Comparison of ENCODE assay signal across 13 cellular contexts in genomic region chr10:69374242-69374641, GRCh38. TPM values are rescaled to one million over a fixed set of nuclear protein-coding genes. Genes with fewer than 3 reads are reported as not detected.
A peak's percentile ranks its signal among the peaks of the same experiment; 100 is the strongest.
DNase-seq lines count a peak whose midpoint lies in the region; ATAC-seq and TF ChIP-seq lines count a peak whose summit lies in the region.
"Had no signal": no experiment of that assay in that cellular context is flagged by ENCODE, and none has a peak within 500 bp of the region (broad histone marks: within the 10 kb centered on the region; RNA-seq: fewer than 3 reads in every experiment).

No MANE protein-coding gene starts in this region.

- peaks cover 6% of the 10 kb centered on the region for H3K4me1 Mint-ChIP-seq in endodermal cell

- H3K4me3 Mint-ChIP-seq in endodermal cell = no peak overlapping the region
- H3K4me3 Mint-ChIP-seq: T-helper 2 cell treated with Interferon-gamma antibody and Interleukin-4, amounts not matched to agents 5 μg/mL and 100 μg/mL, for 36 hours had no signal

- TF ChIP-seq EP300 in sigmoid colon (IDR thresholded peaks at IDR 0.05) = no peak

- TF ChIP-seq CTCF in RWPE1 (conservative IDR thresholded peaks at IDR 0.05; ENCODE audit: low read depth) = no peak
- TF ChIP-seq CTCF in endodermal cell (conservative IDR thresholded peaks at IDR 0.05) = no peak
- no peak for TF ChIP-seq CTCF in sigmoid colon (IDR thresholded peaks at IDR 0.05)
- TF ChIP-seq CTCF in left lung (IDR thresholded peaks at IDR 0.05) = no peak

- POLR2A ChIA-PET in RWPE1 (lab: Yijun Ruan, JAX; ENCODE audit: low non-redundant PET) = no interaction called here

- no peak for TF ChIP-seq POLR2A in sigmoid colon (IDR thresholded peaks at IDR 0.05)

- ATAC-seq in esophagus mucosa = no peak
- no peak for ATAC-seq in HG02798 (IDR thresholded peaks at IDR 0.05; ENCODE audit: poor library complexity, unreplicated experiment)
- ATAC-seq in left lung = no peak
- ATAC-seq: heart left ventricle had no signal

- H3K4me3 ChIP-seq in endodermal cell (ENCODE audit: low read length) = no peak overlapping the region
- H3K4me3 ChIP-seq in sigmoid colon = no peak overlapping the region
- no peak overlapping the region for H3K4me3 ChIP-seq in left lung
- H3K4me3 ChIP-seq: BLaER1 treated with 17β-estradiol and CSF1 and Interleukin-3, amounts not matched to agents 10 nM and 100 nM; heart left ventricle had no signal

- H3K9me3 Mint-ChIP-seq in endodermal cell = no peaks in the 10 kb centered on the region
- H3K9me3 Mint-ChIP-seq: T-helper 2 cell treated with Interferon-gamma antibody and Interleukin-4, amounts not matched to agents 5 μg/mL and 100 μg/mL, for 36 hours had no signal

- H3K36me3 Mint-ChIP-seq in endodermal cell (ENCODE audit: low read depth) = peaks cover 41% of the 10 kb centered on the region

- peak overlapping the region; percentile 65 for H3K27ac Mint-ChIP-seq in endodermal cell

- H3K9me3 ChIP-seq in endodermal cell (ENCODE audit: control insufficient read depth, low read length) (no peaks in the 10 kb centered on the region), sigmoid colon (no peaks in the 10 kb centered on the region), left lung (no peaks in the 10 kb centered on the region)
- H3K9me3 ChIP-seq: BLaER1 treated with 17β-estradiol and CSF1 and Interleukin-3, amounts not matched to agents 10 nM and 100 nM; heart left ventricle had no signal

- no peaks in the 10 kb centered on the region for H3K4me1 ChIP-seq in endodermal cell (ENCODE audit: control insufficient read depth, insufficient read depth, low read length)
- peaks cover 0 to 36% (median 30%) of the 10 kb centered on the region in 4 donors for H3K4me1 ChIP-seq in sigmoid colon
- peaks cover 19 to 24% of the 10 kb centered on the region in 2 donors for H3K4me1 ChIP-seq in left lung
- H3K4me1 ChIP-seq: BLaER1 treated with 17β-estradiol and CSF1 and Interleukin-3, amounts not matched to agents 10 nM and 100 nM had no signal

- no peaks in the 10 kb centered on the region for H3K27me3 Mint-ChIP-seq in endodermal cell (ENCODE audit: insufficient read depth)

- H3K27me3 ChIP-seq in endodermal cell (ENCODE audit: control insufficient read depth, insufficient read depth, low read length, poor library complexity, severe bottlenecking) (no peaks in the 10 kb centered on the region), sigmoid colon (no peaks in the 10 kb centered on the region), left lung (no peaks in the 10 kb centered on the region)
- H3K27me3 ChIP-seq: BLaER1 treated with 17β-estradiol and CSF1 and Interleukin-3, amounts not matched to agents 10 nM and 100 nM; heart left ventricle had no signal

- peak; percentile 55 for DNase-seq in DMS 273 treated with DMSO at 0.1 percent for 48 hours (lab: John Stamatoyannopoulos, UW)
- no peak for DNase-seq in RWPE1 (ENCODE audit: low spot score)
- DNase-seq in endodermal cell = no peak
- no peak for DNase-seq in sigmoid colon
- DNase-seq in NCI-H2029 (lab: John Stamatoyannopoulos, UW) = no peak
- DNase-seq in left lung = no peak
- DNase-seq: NCI-H82 had no signal

- H3K9ac ChIP-seq in endodermal cell (ENCODE audit: extremely low read depth, low read length, poor library complexity, severe bottlenecking) = no peak overlapping the region
- H3K9ac ChIP-seq: BLaER1 treated with 17β-estradiol and CSF1 and Interleukin-3, amounts not matched to agents 10 nM and 100 nM had no signal

- CTCF ChIA-PET in RWPE1 (lab: Yijun Ruan, JAX) = no interaction called here

- intact Hi-C loops in sigmoid colon (cut with DNase I) (no loop called here), left lung (cut with DNase I) (no loop called here)

- H3K27ac ChIP-seq in RWPE1 (peak overlapping the region; percentile 95), endodermal cell (ENCODE audit: low read depth, low read length) (no peak overlapping the region), sigmoid colon (peak overlapping the region; percentile 72 to 86 (median 73)), left lung (no peak overlapping the region)
- H3K27ac ChIP-seq: BLaER1 treated with 17β-estradiol and CSF1 and Interleukin-3, amounts not matched to agents 10 nM and 100 nM had no signal

- H3K36me3 ChIP-seq in endodermal cell (ENCODE audit: control insufficient read depth, insufficient read depth, low read length) (peaks cover 16% of the 10 kb centered on the region), sigmoid colon (peaks cover 12 to 52% (median 22%) of the 10 kb centered on the region in 4 donors), left lung (peaks cover 0 to 95% of the 10 kb centered on the region in 2 donors)

- 90 to 94% methylated on average over 13 of the region's 13 CpGs for WGBS in endodermal cell (ENCODE audit: insufficient coverage in 1 of 2, insufficient read length in 1 of 2), 2 experiments
- 87 to 91% methylated on average over 13 of the region's 13 CpGs for WGBS in sigmoid colon, 2 donors

RNA-seq across cellular contexts. Expression of gene TACR2, which starts 42.5 kb away (rescaled TPM):
- total RNA-seq in endodermal cell (not detected), sigmoid colon (100 to 1,000 TPM; 161 to 184 (median 170) TPM), esophagus mucosa (1.2 TPM), left lung (under 1 TPM; 0.31 to 0.55 TPM)
- not detected for polyA plus RNA-seq in endodermal cell (2013, experiment 1 of 2)
- not detected for polyA plus RNA-seq in endodermal cell (2013, experiment 2 of 2)
- 10 to 100 TPM in 1 of 3 donors, 1 to 10 TPM in 1, not detected in 1; 6.0 to 14.4 TPM for polyA plus RNA-seq in sigmoid colon
- total RNA-seq: kidney epithelial cell had no signal

Comparison
In these comparisons a context has a peak if more than half of its experiments do, and no peak if none do; other contexts are left out.
1. H3K27ac ChIP-seq: peak in RWPE1 (single experiment) and sigmoid colon (4 of 4); none in endodermal cell (single experiment) and left lung (0 of 2).
2. RNA of gene TACR2, which starts 42.5 kb away (total RNA-seq): 161 to 184 TPM in sigmoid colon; 1.2 TPM in esophagus mucosa (single experiment), 0.31 to 0.55 TPM in left lung and not detected in endodermal cell; every median in the first group is over 10 times any median in the second.